In the genomic region with DNA sequence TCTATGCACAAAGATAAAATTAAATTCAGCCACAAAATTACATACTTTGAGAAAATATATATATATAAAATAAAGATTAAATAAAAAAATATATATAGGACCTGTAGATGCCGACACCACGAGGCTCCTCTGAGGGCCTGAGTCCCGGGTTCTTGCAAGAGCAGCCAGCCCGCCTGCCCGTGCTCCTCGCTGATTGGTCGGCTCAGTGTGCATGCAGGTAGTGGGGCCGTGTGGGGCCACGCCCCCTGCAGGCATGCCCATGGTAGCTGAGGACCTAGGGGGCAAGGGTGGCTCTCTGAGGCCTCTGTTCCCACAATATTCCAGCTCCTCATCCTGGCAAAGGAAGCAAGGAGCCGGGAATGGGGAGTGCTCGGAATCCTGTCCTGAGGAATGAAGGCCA, we compare ENCODE assay signal across 15 cellular contexts.
A peak's percentile ranks its signal among the peaks of the same experiment; 100 is the strongest.
DNase-seq lines count a peak whose midpoint lies in the region; ATAC-seq and TF ChIP-seq lines count a peak whose summit lies in the region.
"Had no signal": no experiment of that assay in that cellular context is flagged by ENCODE, and none has a peak within 500 bp of the region (broad histone marks: within the 10 kb centered on the region; RNA-seq: fewer than 3 reads in every experiment).

No MANE protein-coding gene starts in this region.

- peak; percentile 9 for DNase-seq in activated gamma-delta T cell (lab: John Stamatoyannopoulos, UW)
- DNase-seq in activated gamma-delta T cell treated with Interleukin-2 at 50 U/mL for 16 hours: no peak
- DNase-seq in chondrocyte (ENCODE audit: low spot score): peak; percentile 75
- peak; percentile 50 for DNase-seq in iPS-NIHi7 (ENCODE audit: extremely low spot score)
- DNase-seq in activated CD8-positive, alpha-beta memory T cell treated with anti-CD3 and anti-CD28 coated beads, Interleukin-2, amount 50 U/mL, for 4 hours: no peak
- no peak for DNase-seq in pons (ENCODE audit: low spot score)
- DNase-seq: 8988T; CD4-positive, alpha-beta memory T cell; DMS153; DMS79; GDM1; GOT3 had no signal

- no peak overlapping the region for H3K27ac Mint-ChIP-seq in chondrocyte (ENCODE audit: unreplicated experiment)
- H3K27ac Mint-ChIP-seq: CD14-positive monocyte; CD4-positive, alpha-beta memory T cell had no signal

- peaks cover 15% of the 10 kb centered on the region for H3K9me3 Mint-ChIP-seq in chondrocyte (ENCODE audit: low read depth)

- no peak overlapping the region for H3K4me3 Mint-ChIP-seq in chondrocyte (ENCODE audit: unreplicated experiment)
- H3K4me3 Mint-ChIP-seq: CD14-positive monocyte; CD4-positive, alpha-beta memory T cell had no signal

- TF ChIP-seq CTCF in chondrocyte (IDR thresholded peaks at IDR 0.05): no peak

- H3K36me3 Mint-ChIP-seq in chondrocyte (ENCODE audit: low read depth): peaks cover 3% of the 10 kb centered on the region
- H3K36me3 Mint-ChIP-seq: CD14-positive monocyte; CD4-positive, alpha-beta memory T cell had no signal

- peaks cover 4% of the 10 kb centered on the region for H3K4me1 Mint-ChIP-seq in chondrocyte (ENCODE audit: low read depth)
- H3K4me1 Mint-ChIP-seq: CD14-positive monocyte; CD4-positive, alpha-beta memory T cell had no signal

- no peaks in the 10 kb centered on the region for H3K27me3 Mint-ChIP-seq in chondrocyte (ENCODE audit: low read depth)
- H3K27me3 Mint-ChIP-seq: CD4-positive, alpha-beta memory T cell had no signal

- no peak for ATAC-seq in GM19035 (IDR thresholded peaks at IDR 0.05; ENCODE audit: unreplicated experiment)
- no peak for ATAC-seq in GM18520 (IDR thresholded peaks at IDR 0.05; ENCODE audit: unreplicated experiment)

Comparison
In these comparisons a context has a peak if more than half of its experiments do, and no peak if none do; other contexts are left out.
1. DNase-seq: peak in activated gamma-delta T cell (single experiment), chondrocyte (single experiment) and iPS-NIHi7 (single experiment); none in activated gamma-delta T cell treated with Interleukin-2 at 50 U/mL for 16 hours (single experiment), activated CD8-positive, alpha-beta memory T cell treated with anti-CD3 and anti-CD28 coated beads, Interleukin-2, amount 50 U/mL, for 4 hours (single experiment) and pons (single experiment).